In genomic region chr9:21031091-21031817, GRCh38 we compare ENCODE assay signal across 8 cellular contexts. TPM values are rescaled to one million over a fixed set of nuclear protein-coding genes. Genes with fewer than 3 reads are reported as not detected.
A peak's percentile ranks its signal among the peaks of the same experiment; 100 is the strongest.
DNase-seq lines count a peak whose midpoint lies in the region; ATAC-seq and TF ChIP-seq lines count a peak whose summit lies in the region.

HACD4 (minus strand) TSS chr9:21031640; CDS start chr9:21031590, 50 bp downstream.

- H3K27ac Mint-ChIP-seq in WTC11 = no peak within 1 kb of the TSS

- TF ChIP-seq POLR2A in GM19193 (IDR thresholded peaks at IDR 0.05; ENCODE audit: extremely low read depth, insufficient read depth, insufficient read length) = peak; percentile 60

- CTCF ChIA-PET in WTC11 (lab: Charles Lee) = interaction anchor here (1.1 to 1.4 kb wide), 3 partner anchors 47 to 90 kb away, joined by 4 to 6 read pairs (median 5); no protein-coding TSS in a partner anchor

- POLR2A ChIA-PET in WTC11 (lab: Charles Lee) = interaction anchor here (0.6 kb wide), 1 partner anchor 12 kb away, joined by 3 read pairs; no protein-coding TSS in a partner anchor

- ATAC-seq in HG03354 (IDR thresholded peaks at IDR 0.05; ENCODE audit: poor library complexity, severe bottlenecking, unreplicated experiment) = peak; percentile 77
- peak; percentile 93 for ATAC-seq in WTC11

- peak within 1 kb of the TSS; percentile 54 for H3K4me3 Mint-ChIP-seq in WTC11

- DNase-seq in WTC11 (ENCODE audit: low spot score) (peak; percentile 70), kidney glomerular epithelial cell (lab: John Stamatoyannopoulos, UW) (peak; percentile 44), superior temporal gyrus (ENCODE audit: extremely low spot score) (no peak)
- peak; percentile 68 for DNase-seq in central memory CD4-positive, alpha-beta T cell
- DNase-seq in stimulated activated CD4-positive, alpha-beta T cell treated with anti-CD3 and anti-CD28 coated beads, Interleukin-2, amount 100 ng/mL, for 4 hours (ENCODE audit: low read depth) = peak; percentile 47

- H3K9ac ChIP-seq in BLaER1 treated with 17β-estradiol and CSF1 and Interleukin-3, amounts not matched to agents 10 nM and 100 nM = peak within 1 kb of the TSS; percentile 66 to 84 (median 71); a peak in 21 of 22 replicates

- no peaks in the 10 kb centered on the region for H4K20me1 ChIP-seq in BLaER1 treated with 17β-estradiol and CSF1 and Interleukin-3, amounts not matched to agents 10 nM and 100 nM

- peaks cover 0 to 12% (median 0%) of the 10 kb centered on the region in 11 experiments; a peak in 4 of 22 replicates for H3K9me3 ChIP-seq in BLaER1 treated with 17β-estradiol and CSF1 and Interleukin-3, amounts not matched to agents 10 nM and 100 nM (replicated peaks in 1 of 11)

- H3K27ac ChIP-seq in BLaER1 treated with 17β-estradiol and CSF1 and Interleukin-3, amounts not matched to agents 10 nM and 100 nM = peak within 1 kb of the TSS; percentile 16 to 86 (median 65); a peak in 19 of 22 replicates

- no peaks in the 10 kb centered on the region for H3K36me3 Mint-ChIP-seq in WTC11

- H3K9me3 Mint-ChIP-seq in WTC11 = no peaks in the 10 kb centered on the region

- H3K36me3 ChIP-seq in BLaER1 treated with 17β-estradiol and CSF1 and Interleukin-3, amounts not matched to agents 10 nM and 100 nM = peaks cover 0 to 4% (median 0%) of the 10 kb centered on the region in 11 experiments; a peak in 6 of 22 replicates

- H3K27me3 ChIP-seq in BLaER1 treated with 17β-estradiol and CSF1 and Interleukin-3, amounts not matched to agents 10 nM and 100 nM = peaks cover 0 to 9% (median 0%) of the 10 kb centered on the region in 11 experiments; a peak in 3 of 22 replicates

- TF ChIP-seq CTCF in WTC11 (IDR thresholded peaks at IDR 0.05) = no peak

- H3K4me1 ChIP-seq in BLaER1 treated with 17β-estradiol and CSF1 and Interleukin-3, amounts not matched to agents 10 nM and 100 nM = peaks cover 15 to 62% (median 20%) of the 10 kb centered on the region in 10 experiments; a peak in 19 of 20 replicates

- H3K4me2 ChIP-seq in BLaER1 treated with 17β-estradiol and CSF1 and Interleukin-3, amounts not matched to agents 10 nM and 100 nM = peak within 1 kb of the TSS; percentile 64 to 93 (median 85)

- H3K4me1 Mint-ChIP-seq in WTC11 = no peaks in the 10 kb centered on the region

- H3K4me3 ChIP-seq in BLaER1 treated with 17β-estradiol and CSF1 and Interleukin-3, amounts not matched to agents 10 nM and 100 nM = peak within 1 kb of the TSS; percentile 52 to 76 (median 64)

- peaks cover 20% of the 10 kb centered on the region for H3K27me3 Mint-ChIP-seq in WTC11 (ENCODE audit: low read depth)

TF ChIP-seq in WTC11, 78 proteins besides CTCF, POLR2A, EP300 and RAD21:
- peak; percentile 92 for TF ChIP-seq ZNF423 (CRISPR knock-in tag; IDR thresholded peaks at IDR 0.05)
- TF ChIP-seq NFE2L1 (CRISPR knock-in tag; IDR thresholded peaks at IDR 0.05) = peak; percentile 15; the same call in 1 of the 2 replicates
- TF ChIP-seq ZNF138 (CRISPR knock-in tag; conservative IDR thresholded peaks at IDR 0.05) = no peak
- TF ChIP-seq SP1 (CRISPR knock-in tag; conservative IDR thresholded peaks at IDR 0.05) = peak; percentile 34

RNA-seq across cellular contexts. Expression of gene HACD4, which starts in this region (rescaled TPM):
- 0.94 to 1.2 TPM (median 1.1 TPM) in 3 replicates for total RNA-seq in WTC11 (2021)
